8 cellular contexts compared by ENCODE assay signal in the genomic region with DNA sequence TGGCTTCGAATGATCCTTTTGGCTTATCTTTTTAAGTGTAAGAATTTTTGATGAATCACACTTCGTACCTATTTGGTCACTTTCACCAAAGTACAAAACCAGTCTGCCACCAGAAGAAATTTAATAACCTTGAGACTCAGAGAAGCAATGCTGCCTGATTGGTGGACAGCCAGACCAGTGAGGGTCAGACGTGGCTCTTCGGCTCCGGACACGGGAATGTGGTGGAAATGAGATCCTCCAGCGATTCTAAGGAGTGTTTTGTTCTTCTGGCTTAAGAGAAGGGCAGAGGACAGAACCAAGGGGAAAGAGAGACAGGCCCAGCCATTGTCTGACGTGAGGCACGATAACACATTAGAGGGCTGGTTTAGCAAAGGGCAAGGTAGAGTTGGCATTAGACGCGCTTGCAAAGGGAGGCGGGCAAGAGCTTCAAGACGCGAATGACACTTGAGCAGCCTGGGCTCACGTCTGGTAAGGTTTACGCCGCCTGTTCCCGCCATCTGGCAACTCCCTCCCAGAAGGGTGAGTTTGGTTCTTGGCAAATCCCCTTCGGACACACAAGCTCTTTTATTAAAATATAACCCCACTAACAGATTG. TPM values are rescaled to one million over a fixed set of nuclear protein-coding genes. Genes with fewer than 3 reads are reported as not detected.
DNase-seq lines count a peak whose midpoint lies in the region; ATAC-seq lines count a peak whose summit lies in the region.

No MANE protein-coding gene starts in this region.

- H3K27ac ChIP-seq in effector memory CD4-positive, alpha-beta T cell (ENCODE audit: insufficient read depth, low read length, poor library complexity, severe bottlenecking) = peak overlapping the region; percentile 90

- no peaks in the 10 kb centered on the region for H3K36me3 Mint-ChIP-seq in naive B cell

- peaks cover 39 to 66% (median 48%) of the 10 kb centered on the region in 3 donors for H3K4me1 Mint-ChIP-seq in naive B cell

- peaks cover 13% of the 10 kb centered on the region for H3K4me1 ChIP-seq in effector memory CD4-positive, alpha-beta T cell (ENCODE audit: control insufficient read depth, insufficient read depth, low read length, poor library complexity, severe bottlenecking)

- ATAC-seq in Right ventricle myocardium inferior (peak; percentile 58), HG03280 (IDR thresholded peaks at IDR 0.05; ENCODE audit: unreplicated experiment) (peak; percentile 23), naive B cell (ENCODE audit: low read depth in 2 of 2) (no peak)

- H3K4me3 Mint-ChIP-seq in naive B cell = peak overlapping the region; percentile 74 to 96 (median 85)

- H3K27me3 ChIP-seq in effector memory CD4-positive, alpha-beta T cell (replicated peaks; ENCODE audit: control insufficient read depth, insufficient read depth, low read length, poor library complexity, severe bottlenecking) = no peaks in the 10 kb centered on the region

- DNase-seq in Right ventricle myocardium inferior (ENCODE audit: missing footprints) = no peak
- no peak for DNase-seq in cardiac septum (ENCODE audit: low spot score)
- DNase-seq in OCI-M1 (lab: John Stamatoyannopoulos, UW) = peak; percentile 76
- DNase-seq in effector memory CD4-positive, alpha-beta T cell = no peak
- DNase-seq in naive B cell = no peak
- DNase-seq in posterior vena cava (ENCODE audit: low spot score) = no peak
- no peak for DNase-seq in activated CD8-positive, alpha-beta memory T cell treated with anti-CD3 and anti-CD28 coated beads, Interleukin-2, amount 50 U/mL, for 4 hours

- H3K27me3 Mint-ChIP-seq in naive B cell = no peaks in the 10 kb centered on the region

- H3K27ac Mint-ChIP-seq in naive B cell = peak overlapping the region; percentile 99 to 100 (median 100)

- intact Hi-C loops in Right ventricle myocardium inferior (cut with DNase I) = loop anchor here (5.0 kb wide), 1 partner anchor 52 kb away; a partner anchor contains a TSS
- intact Hi-C loops in cardiac septum (cut with DNase I) = loop anchor here (2.0 to 5.0 kb wide), 2 partner anchors 50 to 162 kb away; a partner anchor contains a TSS
- intact Hi-C loops in posterior vena cava (cut with DNase I) = no loop called here

- H3K9me3 ChIP-seq in effector memory CD4-positive, alpha-beta T cell (ENCODE audit: control insufficient read depth, low read length) = no peaks in the 10 kb centered on the region

- peak overlapping the region; percentile 40 for H3K4me3 ChIP-seq in effector memory CD4-positive, alpha-beta T cell (ENCODE audit: insufficient read depth, low read depth, low read length, poor library complexity, severe bottlenecking)

- H3K36me3 ChIP-seq in effector memory CD4-positive, alpha-beta T cell (ENCODE audit: control insufficient read depth, insufficient read depth, low read length) = no peaks in the 10 kb centered on the region

- H3K9me3 Mint-ChIP-seq in naive B cell = peaks cover 0 to 4% (median 0%) of the 10 kb centered on the region in 7 donors

RNA-seq across cellular contexts. Expression of a gene that starts 49.9 kb away (rescaled TPM):
- total RNA-seq in Right ventricle myocardium inferior (203 TPM), cardiac septum (141 TPM), posterior vena cava (10 to 100 TPM; 65.1 to 71.7 TPM)
- polyA plus RNA-seq in naive B cell (ENCODE audit: low read depth in 6 of 6) = 100 to 1,000 TPM; 463 to 555 (median 516) TPM

Comparison
In these comparisons a context has a peak if more than half of its experiments do, and no peak if none do; other contexts are left out.
1. ATAC-seq: peak in Right ventricle myocardium inferior (single experiment) and HG03280 (single experiment); none in naive B cell (0 of 2).
2. intact Hi-C loops: an anchor here in Right ventricle myocardium inferior (5.0 kb wide) and cardiac septum (2.0 to 5.0 kb wide); none called in posterior vena cava.